Comparison of ENCODE assay signal across 16 cellular contexts in genomic region chr16:70478912-70479341, GRCh38. TPM values are rescaled to one million over a fixed set of nuclear protein-coding genes. Genes with fewer than 3 reads are reported as not detected.
DNase-seq lines count a peak whose midpoint lies in the region; ATAC-seq lines count a peak whose summit lies in the region.
"Had no signal": no experiment of that assay in that cellular context is flagged by ENCODE, and none has a peak within 500 bp of the region (broad histone marks: within the 10 kb centered on the region; RNA-seq: fewer than 3 reads in every experiment).

No MANE protein-coding gene starts in this region.

- peaks cover 0 to 17% (median 4%) of the 10 kb centered on the region in 5 donors for H3K36me3 Mint-ChIP-seq in naive thymus-derived CD4-positive, alpha-beta T cell
- H3K36me3 Mint-ChIP-seq: activated naive CD8-positive, alpha-beta T cell had no signal

- CTCF ChIA-PET in naive thymus-derived CD4-positive, alpha-beta T cell (lab: Charles Lee): no interaction called here

- POLR2A ChIA-PET in naive thymus-derived CD4-positive, alpha-beta T cell (lab: Charles Lee): interaction anchor here (0.8 kb wide), 1 partner anchor 98 kb away, joined by 3 read pairs; no protein-coding TSS in a partner anchor

- peak overlapping the region in 3 of 9 donors; percentile 25 to 81 (median 58) for H3K27ac Mint-ChIP-seq in naive thymus-derived CD4-positive, alpha-beta T cell
- H3K27ac Mint-ChIP-seq: neural progenitor cell had no signal

- peak; percentile 56 for DNase-seq in NCI-H2171 treated with DMSO at 0.1 percent for 48 hours (lab: John Stamatoyannopoulos, UW)
- DNase-seq in NCI-H2171 (lab: John Stamatoyannopoulos, UW): no peak
- DNase-seq in UCSD-AML1 (lab: John Stamatoyannopoulos, UW; ENCODE audit: unreplicated experiment): peak; percentile 32
- peak; percentile 19 for DNase-seq in fibroblast of gingiva (ENCODE audit: low read depth)
- DNase-seq in naive thymus-derived CD4-positive, alpha-beta T cell: no peak
- no peak for DNase-seq in D341Med (ENCODE audit: low spot score)
- DNase-seq in occipital lobe (lab: John Stamatoyannopoulos, UW): no peak
- DNase-seq: left colon, NCI-H1048, spleen, T1000 had no signal

- no peaks in the 10 kb centered on the region for H3K9me3 Mint-ChIP-seq in naive thymus-derived CD4-positive, alpha-beta T cell
- H3K9me3 Mint-ChIP-seq: neural progenitor cell had no signal

- peaks cover 0 to 21% (median 0%) of the 10 kb centered on the region in 7 donors for H3K4me1 Mint-ChIP-seq in naive thymus-derived CD4-positive, alpha-beta T cell
- H3K4me1 Mint-ChIP-seq: neural progenitor cell had no signal

- no peaks in the 10 kb centered on the region for H3K9me3 ChIP-seq in naive thymus-derived CD4-positive, alpha-beta T cell (ENCODE audit: control insufficient read depth in 2 of 3, low read length in 3 of 3)
- H3K9me3 ChIP-seq: spleen, tibial nerve had no signal

- peak overlapping the region; percentile 1 for H3K27ac ChIP-seq in naive thymus-derived CD4-positive, alpha-beta T cell (ENCODE audit: low read depth, low read length)
- H3K27ac ChIP-seq: 22Rv1, neural progenitor cell, tibial nerve had no signal

- H3K4me1 ChIP-seq in naive thymus-derived CD4-positive, alpha-beta T cell (ENCODE audit: control insufficient read depth in 2 of 2, insufficient read depth in 2 of 2, low read length in 2 of 2): no peaks in the 10 kb centered on the region
- H3K4me1 ChIP-seq: neural progenitor cell had no signal

- ATAC-seq in naive thymus-derived CD4-positive, alpha-beta T cell: no peak
- ATAC-seq in GM21737 (IDR thresholded peaks at IDR 0.05; ENCODE audit: unreplicated experiment): no peak

- H3K27me3 ChIP-seq in naive thymus-derived CD4-positive, alpha-beta T cell (ENCODE audit: control insufficient read depth in 2 of 2, insufficient read depth in 2 of 2, low read length in 2 of 2): no peaks in the 10 kb centered on the region
- H3K27me3 ChIP-seq: neural progenitor cell, spleen, tibial nerve had no signal

- H3K4me3 Mint-ChIP-seq in naive thymus-derived CD4-positive, alpha-beta T cell: no peak overlapping the region
- H3K4me3 Mint-ChIP-seq: activated naive CD8-positive, alpha-beta T cell; neural progenitor cell had no signal

- H3K27me3 Mint-ChIP-seq in naive thymus-derived CD4-positive, alpha-beta T cell: no peaks in the 10 kb centered on the region
- H3K27me3 Mint-ChIP-seq: activated naive CD8-positive, alpha-beta T cell had no signal

- intact Hi-C loops in naive thymus-derived CD4-positive, alpha-beta T cell (cut with micrococcal nuclease): loop anchor here in 1 of 2 donors (5.0 kb wide), 2 partner anchors 82 to 97 kb away; no protein-coding TSS in a partner anchor

- no peak overlapping the region for H3K4me3 ChIP-seq in naive thymus-derived CD4-positive, alpha-beta T cell (ENCODE audit: low read length)
- H3K4me3 ChIP-seq: neural progenitor cell, spleen, tibial nerve had no signal

- peaks cover 0 to 91% (median 6%) of the 10 kb centered on the region in 3 experiments for H3K36me3 ChIP-seq in naive thymus-derived CD4-positive, alpha-beta T cell (ENCODE audit: control insufficient read depth in 2 of 3, insufficient read depth in 3 of 3, low read length in 3 of 3)
- H3K36me3 ChIP-seq: neural progenitor cell had no signal

RNA-seq across cellular contexts. Expression of gene FCSK, which starts 24.5 kb away (rescaled TPM):
- total RNA-seq in naive thymus-derived CD4-positive, alpha-beta T cell: 10 to 100 TPM; 23.7 to 45.2 (median 36.7) TPM
- polyA plus RNA-seq in naive thymus-derived CD4-positive, alpha-beta T cell: 10 to 100 TPM in 1 of 2 donors, 1 to 10 TPM in 1; 7.5 to 10.3 TPM
- 6.2 TPM for total RNA-seq in occipital lobe

RNA-seq across cellular contexts. Expression of gene ST3GAL2, which starts 40.0 kb away (rescaled TPM):
- total RNA-seq in naive thymus-derived CD4-positive, alpha-beta T cell: 10 to 100 TPM; 16.6 to 35.9 (median 30.4) TPM
- polyA plus RNA-seq in naive thymus-derived CD4-positive, alpha-beta T cell: 10 to 100 TPM; 11.3 to 22.5 TPM
- total RNA-seq in occipital lobe: 35.2 TPM

RNA-seq across cellular contexts. Expression of gene COG4, which starts 44.4 kb away (rescaled TPM):
- 10 to 100 TPM; 38.3 to 68.6 (median 58.7) TPM for total RNA-seq in naive thymus-derived CD4-positive, alpha-beta T cell
- polyA plus RNA-seq in naive thymus-derived CD4-positive, alpha-beta T cell: 10 to 100 TPM; 46.1 to 50.5 TPM
- total RNA-seq in occipital lobe: 29.2 TPM

RNA-seq across cellular contexts. Expression of gene SF3B3, which starts 44.7 kb away (rescaled TPM):
- 100 to 1,000 TPM; 189 to 415 (median 267) TPM for total RNA-seq in naive thymus-derived CD4-positive, alpha-beta T cell
- polyA plus RNA-seq in naive thymus-derived CD4-positive, alpha-beta T cell: 10 to 100 TPM; 69.0 to 93.7 TPM
- 87.3 TPM for total RNA-seq in occipital lobe

Comparison
In these comparisons a context has a peak if more than half of its experiments do, and no peak if none do; other contexts are left out.
1. DNase-seq: peak in NCI-H2171 treated with DMSO at 0.1 percent for 48 hours (single experiment), UCSD-AML1 (single experiment) and fibroblast of gingiva (single experiment); none in NCI-H2171 (single experiment), naive thymus-derived CD4-positive, alpha-beta T cell (0 of 9), D341Med (single experiment) and occipital lobe (single experiment).